Comparison of ENCODE assay signal across 8 cellular contexts in the genomic region with DNA sequence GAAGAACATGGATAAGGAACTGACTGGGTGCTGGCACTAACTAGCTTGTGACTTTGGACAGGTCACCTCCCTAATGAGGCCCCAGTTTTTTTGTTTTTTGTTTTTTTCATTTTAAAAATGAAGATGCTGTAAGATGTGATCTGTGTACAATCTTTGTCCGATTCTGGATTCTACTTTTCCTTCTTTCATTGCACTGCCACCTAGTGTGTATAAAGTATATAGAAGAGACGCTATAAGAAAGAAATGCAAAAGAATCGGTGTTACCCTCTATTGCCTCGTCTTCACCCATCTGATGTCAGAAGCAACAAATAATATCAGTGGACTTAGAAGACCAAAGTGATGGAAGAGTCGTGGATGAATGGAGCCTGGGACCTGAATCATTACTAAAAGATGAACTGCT.
DNase-seq lines count a peak whose midpoint lies in the region; ATAC-seq and TF ChIP-seq lines count a peak whose summit lies in the region.

No MANE protein-coding gene starts in this region.

- ATAC-seq in HG02884 (IDR thresholded peaks at IDR 0.05; ENCODE audit: unreplicated experiment) (peak; percentile 54), GM18867 (IDR thresholded peaks at IDR 0.05; ENCODE audit: unreplicated experiment) (no peak), GM19328 (IDR thresholded peaks at IDR 0.05; ENCODE audit: unreplicated experiment) (no peak)

- peak; percentile 6 for DNase-seq in EL
- peak; percentile 2 for DNase-seq in astrocyte of the hippocampus (ENCODE audit: low read depth, low spot score)
- DNase-seq in nephron progenitor cell: no peak
- no peak for DNase-seq in midbrain (lab: John Stamatoyannopoulos, UW)
- DNase-seq in T1000 (lab: John Stamatoyannopoulos, UW): no peak

- H3K4me3 Mint-ChIP-seq in nephron progenitor cell: no peak overlapping the region

- peaks cover 40% of the 10 kb centered on the region for H3K9me3 Mint-ChIP-seq in nephron progenitor cell

- no peaks in the 10 kb centered on the region for H3K27me3 Mint-ChIP-seq in nephron progenitor cell (ENCODE audit: low read depth, poor library complexity)

- H3K36me3 Mint-ChIP-seq in nephron progenitor cell (ENCODE audit: low read depth): no peaks in the 10 kb centered on the region

- peak; percentile 20 for TF ChIP-seq CTCF in nephron progenitor cell (IDR thresholded peaks at IDR 0.05)

- no peaks in the 10 kb centered on the region for H3K4me1 Mint-ChIP-seq in nephron progenitor cell

- H3K27ac Mint-ChIP-seq in nephron progenitor cell: no peak overlapping the region

Comparison
In these comparisons a context has a peak if more than half of its experiments do, and no peak if none do; other contexts are left out.
1. DNase-seq: peak in EL (single experiment) and astrocyte of the hippocampus (single experiment); none in nephron progenitor cell (single experiment), midbrain (single experiment) and T1000 (single experiment).